ENCODE assay signal across 9 cellular contexts in the genomic region with DNA sequence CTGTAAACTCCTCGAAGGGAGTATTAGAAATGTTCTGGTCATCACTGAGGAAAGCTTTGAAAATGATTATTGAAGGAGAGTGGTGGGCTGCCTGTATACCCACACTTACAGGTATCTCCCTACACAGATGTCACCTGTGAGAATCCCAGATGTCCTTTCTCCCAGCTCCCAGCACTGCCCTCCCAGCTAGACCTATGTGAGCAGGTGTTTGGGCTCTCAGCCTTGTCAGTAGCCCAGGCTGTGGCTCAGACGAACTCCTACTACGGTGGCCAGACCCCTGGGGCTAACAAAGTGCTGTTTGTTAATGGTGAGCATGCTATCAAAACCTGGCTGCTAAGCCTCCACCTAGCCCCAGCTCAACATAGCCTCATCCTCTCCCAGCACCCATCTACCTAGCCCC. TPM values are rescaled to one million over a fixed set of nuclear protein-coding genes. Genes with fewer than 3 reads are reported as not detected.
"Had no signal": no experiment of that assay in that cellular context is flagged by ENCODE, and none has a peak within 500 bp of the region (broad histone marks: within the 10 kb centered on the region; RNA-seq: fewer than 3 reads in every experiment).

No MANE protein-coding gene starts in this region.

- DNase-seq: H9, HCEC 1CT, IMR-90 had no signal

- ATAC-seq: GM23338, K562 had no signal

- H3K27ac Mint-ChIP-seq: GM23338 had no signal

- H3K4me3 Mint-ChIP-seq: GM23338, H9 had no signal

- H2AFZ ChIP-seq: GM23338 had no signal

- FAIRE-seq: H1, H54, HTR-8/SVneo, K562 had no signal

- H3K9me3 Mint-ChIP-seq: GM23338, H9 had no signal

- H3K4me3 ChIP-seq: GM23338, K562 had no signal

- H3K4me2 ChIP-seq: GM23338 had no signal

RNA-seq across cellular contexts. Expression of a gene that starts 7.1 kb away (rescaled TPM):
- total RNA-seq: IMR-90 had no signal

RNA-seq across cellular contexts. Expression of a gene that starts 57.5 kb away (rescaled TPM):
- total RNA-seq: H9, HT-29, IMR-90, K562 had no signal
- polyA plus RNA-seq: IMR-90 had no signal
